ENCODE assay signal across 35 cellular contexts in genomic region chr18:59376351-59376935, GRCh38. TPM values are rescaled to one million over a fixed set of nuclear protein-coding genes. Genes with fewer than 3 reads are reported as not detected.
DNase-seq lines count a peak whose midpoint lies in the region; ATAC-seq and TF ChIP-seq lines count a peak whose summit lies in the region.
"Had no signal": no experiment of that assay in that cellular context is flagged by ENCODE, and none has a peak within 500 bp of the region (broad histone marks: within the 10 kb centered on the region; RNA-seq: fewer than 3 reads in every experiment).

No MANE protein-coding gene starts in this region.

- POLR2A ChIA-PET in activated CD4-positive, alpha-beta memory T cell treated with anti-CD3 and anti-CD28 coated beads for 36 hours (lab: Charles Lee): no interaction called here

- peak overlapping the region; percentile 7 for H3K27ac Mint-ChIP-seq in endodermal cell
- H3K27ac Mint-ChIP-seq in activated CD4-positive, alpha-beta memory T cell treated with anti-CD3 and anti-CD28 coated beads for 36 hours: no peak overlapping the region
- H3K27ac Mint-ChIP-seq: activated CD4-positive, alpha-beta T cell treated with anti-CD3 and anti-CD28 coated beads, Interleukin-2, amount 10 ng/mL, durations not matched to agents 24 days and 14 days; activated naive CD8-positive, alpha-beta T cell treated with anti-CD3 and anti-CD28 coated beads for 36 hours; CD8-positive, alpha-beta T cell; immature natural killer cell; nephron progenitor cell; stimulated activated naive CD8-positive, alpha-beta T cell treated with anti-CD3 and anti-CD28 coated beads, Interleukin-15, Interleukin-2, amounts not matched to agents 100 ng/mL and 50 ng/mL, for 24 hours had no signal

- H3K4me3 ChIP-seq in left ventricle myocardium inferior (no peak overlapping the region), right atrium auricular region (no peak overlapping the region), endodermal cell (ENCODE audit: low read length) (no peak overlapping the region), BE2C (ENCODE audit: low read depth, low read length) (no peak overlapping the region)
- H3K4me3 ChIP-seq: A549, right lobe of liver, spleen, thoracic aorta had no signal

- DNase-seq in left ventricle myocardium inferior (no peak), right atrium auricular region (ENCODE audit: low spot score) (no peak), NCI-H748 treated with DMSO at 0.1 percent for 48 hours (lab: John Stamatoyannopoulos, UW) (peak; percentile 99), endodermal cell (peak; percentile 66), BE2C (no peak), omental fat pad (ENCODE audit: low spot score) (no peak), kidney glomerular epithelial cell (lab: John Stamatoyannopoulos, UW) (no peak)
- DNase-seq in activated CD4-positive, alpha-beta memory T cell treated with anti-CD3 and anti-CD28 coated beads for 36 hours: no peak
- DNase-seq: activated CD4-positive, alpha-beta T cell treated with anti-CD3 and anti-CD28 coated beads, Interleukin-2, amount 10 ng/mL, durations not matched to agents 24 days and 14 days; activated effector memory CD4-positive, alpha-beta T cell treated with Interleukin-2 at 50 U/mL for 16 hours; activated naive CD8-positive, alpha-beta T cell treated with anti-CD3 and anti-CD28 coated beads for 36 hours; activated T-cell treated with anti-CD3 and anti-CD28 coated beads, Interleukin-2, amount 50 U/mL, for 1 hour; anterior cingulate cortex; CD8-positive, alpha-beta T cell; effector CD8-positive, alpha-beta T cell; H7; immature natural killer cell; left colon; MM.1S; nephron progenitor cell; right lobe of liver; SHP77 treated with DMSO at 0.1 percent for 48 hours; spleen; stimulated activated CD8-positive, alpha-beta memory T cell treated with anti-CD3 and anti-CD28 coated beads, Interleukin-4, amount 100 ng/mL, for 48 hours; T-helper 2 cell had no signal

- H3K27me3 Mint-ChIP-seq in endodermal cell (ENCODE audit: insufficient read depth): peaks cover 18% of the 10 kb centered on the region
- peaks cover 39% of the 10 kb centered on the region for H3K27me3 Mint-ChIP-seq in activated CD4-positive, alpha-beta memory T cell treated with anti-CD3 and anti-CD28 coated beads for 36 hours

- H3K27me3 ChIP-seq in left ventricle myocardium inferior (ENCODE audit: low read depth): peaks cover 38% of the 10 kb centered on the region
- H3K27me3 ChIP-seq in right atrium auricular region: no peaks in the 10 kb centered on the region
- H3K27me3 ChIP-seq in endodermal cell (ENCODE audit: control insufficient read depth, insufficient read depth, low read length, poor library complexity, severe bottlenecking): peaks cover 52% of the 10 kb centered on the region
- H3K27me3 ChIP-seq in BE2C: no peaks in the 10 kb centered on the region
- H3K27me3 ChIP-seq: right lobe of liver had no signal

- H3K4me3 Mint-ChIP-seq in endodermal cell: peak overlapping the region; percentile 11
- H3K4me3 Mint-ChIP-seq in activated CD4-positive, alpha-beta memory T cell treated with anti-CD3 and anti-CD28 coated beads for 36 hours: no peak overlapping the region
- H3K4me3 Mint-ChIP-seq: activated CD4-positive, alpha-beta T cell treated with anti-CD3 and anti-CD28 coated beads, Interleukin-2, amount 10 ng/mL, durations not matched to agents 24 days and 14 days; activated naive CD8-positive, alpha-beta T cell treated with anti-CD3 and anti-CD28 coated beads for 36 hours; CD8-positive, alpha-beta T cell; immature natural killer cell; nephron progenitor cell; stimulated activated naive CD8-positive, alpha-beta T cell treated with anti-CD3 and anti-CD28 coated beads, Interleukin-15, Interleukin-2, amounts not matched to agents 100 ng/mL and 50 ng/mL, for 24 hours had no signal

- no peaks in the 10 kb centered on the region for H3K36me3 Mint-ChIP-seq in endodermal cell (ENCODE audit: low read depth)
- H3K36me3 Mint-ChIP-seq in activated CD4-positive, alpha-beta memory T cell treated with anti-CD3 and anti-CD28 coated beads for 36 hours: no peaks in the 10 kb centered on the region
- H3K36me3 Mint-ChIP-seq: activated naive CD8-positive, alpha-beta T cell treated with anti-CD3 and anti-CD28 coated beads for 36 hours; CD8-positive, alpha-beta T cell; immature natural killer cell had no signal

- no peaks in the 10 kb centered on the region for H3K9me3 ChIP-seq in left ventricle myocardium inferior (replicated peaks)
- no peaks in the 10 kb centered on the region for H3K9me3 ChIP-seq in right atrium auricular region
- no peaks in the 10 kb centered on the region for H3K9me3 ChIP-seq in endodermal cell (ENCODE audit: control insufficient read depth, low read length)
- H3K9me3 ChIP-seq in BE2C: no peaks in the 10 kb centered on the region
- H3K9me3 ChIP-seq: A549, right lobe of liver, spleen, thoracic aorta had no signal

- no peak overlapping the region for H3K9ac ChIP-seq in endodermal cell (ENCODE audit: extremely low read depth, low read length, poor library complexity, severe bottlenecking)
- H3K9ac ChIP-seq: KMS-11 had no signal

- H3K36me3 ChIP-seq in left ventricle myocardium inferior (no peaks in the 10 kb centered on the region), right atrium auricular region (no peaks in the 10 kb centered on the region), endodermal cell (ENCODE audit: control insufficient read depth, insufficient read depth, low read length) (no peaks in the 10 kb centered on the region), BE2C (no peaks in the 10 kb centered on the region)
- H3K36me3 ChIP-seq: right lobe of liver, spleen, thoracic aorta had no signal

- no peak for TF ChIP-seq CTCF in left ventricle myocardium inferior (IDR thresholded peaks at IDR 0.05; ENCODE audit: borderline replicate concordance)
- TF ChIP-seq CTCF in right atrium auricular region (IDR thresholded peaks at IDR 0.05): no peak
- no peak for TF ChIP-seq CTCF in endodermal cell (conservative IDR thresholded peaks at IDR 0.05)
- TF ChIP-seq CTCF in BE2C (IDR thresholded peaks at IDR 0.05; ENCODE audit: low read depth, low read length): no peak
- no peak for TF ChIP-seq CTCF in omental fat pad (IDR thresholded peaks at IDR 0.05)

- intact Hi-C loops in left ventricle myocardium inferior (cut with micrococcal nuclease): no loop called here
- intact Hi-C loops in activated CD4-positive, alpha-beta memory T cell treated with anti-CD3 and anti-CD28 coated beads for 36 hours (cut with micrococcal nuclease): no loop called here

- no peak for ATAC-seq in omental fat pad (ENCODE audit: low FRiP score)
- ATAC-seq: A549; CD8-positive, alpha-beta T cell; left colon; right lobe of liver had no signal

- peak overlapping the region; percentile 20 for H3K27ac ChIP-seq in left ventricle myocardium inferior (replicated peaks)
- H3K27ac ChIP-seq in right atrium auricular region: no peak overlapping the region
- H3K27ac ChIP-seq in endodermal cell (ENCODE audit: low read depth, low read length): no peak overlapping the region
- H3K27ac ChIP-seq: A549, epithelial cell of prostate, HL-60, KMS-11, right lobe of liver, spleen, thoracic aorta had no signal

- 58 to 67% methylated on average over 5 to 7 of the region's 7 CpGs for WGBS in endodermal cell (ENCODE audit: insufficient coverage in 1 of 2, insufficient read length in 1 of 2), 2 experiments

- H3K4me1 Mint-ChIP-seq in endodermal cell: peaks cover 33% of the 10 kb centered on the region
- H3K4me1 Mint-ChIP-seq in activated CD4-positive, alpha-beta memory T cell treated with anti-CD3 and anti-CD28 coated beads for 36 hours (ENCODE audit: low read depth): peaks cover 10% of the 10 kb centered on the region
- H3K4me1 Mint-ChIP-seq: immature natural killer cell had no signal

- no peaks in the 10 kb centered on the region for H3K9me3 Mint-ChIP-seq in endodermal cell
- H3K9me3 Mint-ChIP-seq in activated CD4-positive, alpha-beta memory T cell treated with anti-CD3 and anti-CD28 coated beads for 36 hours: no peaks in the 10 kb centered on the region
- H3K9me3 Mint-ChIP-seq: activated CD4-positive, alpha-beta T cell treated with anti-CD3 and anti-CD28 coated beads, Interleukin-2, amount 10 ng/mL, durations not matched to agents 24 days and 14 days; activated naive CD8-positive, alpha-beta T cell treated with anti-CD3 and anti-CD28 coated beads for 36 hours; CD8-positive, alpha-beta T cell; stimulated activated naive CD8-positive, alpha-beta T cell treated with anti-CD3 and anti-CD28 coated beads, Interleukin-15, Interleukin-2, amounts not matched to agents 100 ng/mL and 50 ng/mL, for 24 hours had no signal

- CTCF ChIA-PET in activated CD4-positive, alpha-beta memory T cell treated with anti-CD3 and anti-CD28 coated beads for 36 hours (lab: Charles Lee): no interaction called here

- H3K4me1 ChIP-seq in left ventricle myocardium inferior (peaks cover 7% of the 10 kb centered on the region), right atrium auricular region (peaks cover 0 to 9% of the 10 kb centered on the region in 2 donors), endodermal cell (ENCODE audit: control insufficient read depth, insufficient read depth, low read length) (no peaks in the 10 kb centered on the region), BE2C (no peaks in the 10 kb centered on the region)
- H3K4me1 ChIP-seq: A549, right lobe of liver, spleen had no signal

RNA-seq across cellular contexts. Expression of gene LMAN1, which starts 17.4 kb away (rescaled TPM):
- total RNA-seq in left ventricle myocardium inferior (56.8 TPM), right atrium auricular region (100 to 1,000 TPM in 1 of 2 donors, 10 to 100 TPM in 1; 69.0 to 107 TPM), endodermal cell (100 to 1,000 TPM in 1 of 2 donors, 10 to 100 TPM in 1; 82.9 to 125 TPM), omental fat pad (100 to 1,000 TPM in 1 of 4 donors, 10 to 100 TPM in 3; 78.7 to 100 (median 95.0) TPM)
- polyA plus RNA-seq in endodermal cell (2013, experiment 1 of 2): 68.0 TPM
- 65.9 TPM for polyA plus RNA-seq in endodermal cell (2013, experiment 2 of 2)
- 15.7 TPM for polyA plus RNA-seq in BE2C (2012; ENCODE audit: insufficient read depth, insufficient read length, low read depth)
- 100 to 1,000 TPM; 155 to 158 TPM for total RNA-seq in activated CD4-positive, alpha-beta memory T cell treated with anti-CD3 and anti-CD28 coated beads for 36 hours

RNA-seq across cellular contexts. Expression of gene CPLX4, which starts 58.0 kb away (rescaled TPM):
- total RNA-seq in left ventricle myocardium inferior (not detected), right atrium auricular region (not detected), endodermal cell (not detected), omental fat pad (under 1 TPM in 1 of 4 donors, not detected in 3; 0.46 TPM)
- polyA plus RNA-seq in endodermal cell (2013, experiment 1 of 2): not detected
- not detected for polyA plus RNA-seq in endodermal cell (2013, experiment 2 of 2)
- polyA plus RNA-seq in BE2C (2012; ENCODE audit: insufficient read depth, insufficient read length, low read depth): not detected
- total RNA-seq in activated CD4-positive, alpha-beta memory T cell treated with anti-CD3 and anti-CD28 coated beads for 36 hours: not detected
- total RNA-seq: activated CD4-positive, alpha-beta T cell treated with anti-CD3 and anti-CD28 coated beads, Interleukin-2, amount 10 ng/mL, durations not matched to agents 24 days and 14 days; activated CD8-positive, alpha-beta memory T cell treated with anti-CD3 and anti-CD28 coated beads for 36 hours; activated naive CD8-positive, alpha-beta T cell treated with anti-CD3 and anti-CD28 coated beads for 36 hours; bronchial epithelial cell; CD8-positive, alpha-beta T cell; G401; H7; left colon; NCI-H460; spleen; thoracic aorta had no signal
- polyA plus RNA-seq: A549, immature natural killer cell had no signal

Comparison
In these comparisons a context has a peak if more than half of its experiments do, and no peak if none do; other contexts are left out.
1. DNase-seq: peak in NCI-H748 treated with DMSO at 0.1 percent for 48 hours (single experiment) and endodermal cell (single experiment); none in left ventricle myocardium inferior (single experiment), right atrium auricular region (single experiment), BE2C (single experiment), omental fat pad (single experiment), kidney glomerular epithelial cell (single experiment) and activated CD4-positive, alpha-beta memory T cell treated with anti-CD3 and anti-CD28 coated beads for 36 hours (single experiment).